In genomic region chr1:54940027-54940426, GRCh38 we compare ENCODE assay signal across 24 cellular contexts. TPM values are rescaled to one million over a fixed set of nuclear protein-coding genes. Genes with fewer than 3 reads are reported as not detected.
A peak's percentile ranks its signal among the peaks of the same experiment; 100 is the strongest.
DNase-seq lines count a peak whose midpoint lies in the region; TF ChIP-seq lines count a peak whose summit lies in the region.
"Had no signal": no experiment of that assay in that cellular context is flagged by ENCODE, and none has a peak within 500 bp of the region (broad histone marks: within the 10 kb centered on the region; RNA-seq: fewer than 3 reads in every experiment).

No MANE protein-coding gene starts in this region.

- peaks cover 18% of the 10 kb centered on the region for H3K4me1 ChIP-seq in adipocyte (ENCODE audit: control insufficient read depth, insufficient read depth, low read length)
- H3K4me1 ChIP-seq in smooth muscle cell (ENCODE audit: low read depth): peaks cover 13% of the 10 kb centered on the region
- H3K4me1 ChIP-seq: HAP-1 had no signal

- no peaks in the 10 kb centered on the region for H4K20me1 ChIP-seq in smooth muscle cell (ENCODE audit: low read depth)

- H3F3A ChIP-seq in smooth muscle cell (ENCODE audit: low read depth): peaks cover 4% of the 10 kb centered on the region

- no peak overlapping the region for H3K27ac ChIP-seq in smooth muscle cell (ENCODE audit: low read depth)
- H3K27ac ChIP-seq: cardiac muscle cell, dorsolateral prefrontal cortex, epithelial cell of prostate, gastroesophageal sphincter had no signal

- H2AFZ ChIP-seq in smooth muscle cell (ENCODE audit: low read depth): no peak overlapping the region

- H3K27me3 ChIP-seq in adipocyte (replicated peaks; ENCODE audit: control insufficient read depth, insufficient read depth, low read length): peaks cover 3% of the 10 kb centered on the region
- H3K27me3 ChIP-seq in smooth muscle cell (ENCODE audit: low read depth): no peaks in the 10 kb centered on the region
- H3K27me3 ChIP-seq: cardiac muscle cell had no signal

- H3K4me2 ChIP-seq in smooth muscle cell: no peak overlapping the region

- H3K79me2 ChIP-seq in smooth muscle cell (ENCODE audit: low read depth): no peaks in the 10 kb centered on the region

- no peak for TF ChIP-seq CTCF in smooth muscle cell (IDR thresholded peaks at IDR 0.05; ENCODE audit: borderline replicate concordance, insufficient read depth, poor library complexity, severe bottlenecking)

- H3K9ac ChIP-seq in adipocyte (ENCODE audit: low read length) (no peak overlapping the region), smooth muscle cell (ENCODE audit: low read depth) (no peak overlapping the region)

- H3K36me3 ChIP-seq in adipocyte (ENCODE audit: control insufficient read depth, insufficient read depth, low read length, severe bottlenecking): no peaks in the 10 kb centered on the region
- H3K36me3 ChIP-seq in smooth muscle cell (ENCODE audit: low read depth): no peaks in the 10 kb centered on the region
- H3K36me3 ChIP-seq: cardiac muscle cell, gastroesophageal sphincter, HAP-1 had no signal

- no peak overlapping the region for H3K4me3 ChIP-seq in adipocyte (ENCODE audit: low read length)
- H3K4me3 ChIP-seq in smooth muscle cell: no peak overlapping the region
- H3K4me3 ChIP-seq: cardiac muscle cell, dorsolateral prefrontal cortex, gastroesophageal sphincter, HAP-1 had no signal

- H3K9me3 ChIP-seq in adipocyte (ENCODE audit: control insufficient read depth, low read length) (no peaks in the 10 kb centered on the region), smooth muscle cell (replicated peaks; ENCODE audit: low read depth) (no peaks in the 10 kb centered on the region)
- H3K9me3 ChIP-seq: gastroesophageal sphincter had no signal

- DNase-seq in HCEC 1CT (peak; percentile 55), adipocyte (ENCODE audit: low read depth) (peak; percentile 24), foreskin melanocyte (peak; percentile 35), renal cortical epithelial cell (ENCODE audit: low read depth) (peak; percentile 62), ureter (ENCODE audit: low spot score) (no peak), smooth muscle cell (lab: John Stamatoyannopoulos, UW; ENCODE audit: unreplicated experiment) (no peak), islet precursor cell (no peak), T-helper 2 cell (no peak)
- DNase-seq: activated CD4-positive, alpha-beta T cell treated with anti-CD3 and anti-CD28 coated beads, Interleukin-2, amount 10 ng/mL, durations not matched to agents 24 days and 14 days; DND-41; dorsolateral prefrontal cortex; mesenchymal stem cell; NCI-H1417; NCI-H2171; NCI-H69; stimulated activated CD4-positive, alpha-beta T cell treated with anti-CD3 and anti-CD28 coated beads, Interleukin-4, amount 100 ng/mL, for 24 hours; trophoblast cell had no signal

RNA-seq across cellular contexts. Expression of gene TMEM61, which starts 40.4 kb away (rescaled TPM):
- total RNA-seq in renal cortical epithelial cell (0.35 TPM in 1 of 2 replicates, not detected in the other), ureter (1.4 TPM), smooth muscle cell (0.13 and 0.18 TPM in 2 replicates)
- 0.44 and 0.86 TPM in 2 replicates for polyA plus RNA-seq in smooth muscle cell
- total RNA-seq: activated CD4-positive, alpha-beta T cell treated with anti-CD3 and anti-CD28 coated beads, Interleukin-2, amount 10 ng/mL, durations not matched to agents 24 days and 14 days; cardiac muscle cell; natural killer cell treated with Interleukin-12 subunit alpha and Interleukin-12 subunit beta and Interleukin-15 and Interleukin-18, amount 100 ng/mL, for 72 hours had no signal
- polyA plus RNA-seq: cardiac muscle cell had no signal

RNA-seq across cellular contexts. Expression of gene DHCR24, which starts 53.0 kb away (rescaled TPM):
- total RNA-seq in renal cortical epithelial cell: 383 and 608 TPM in 2 replicates
- total RNA-seq in ureter: 190 TPM
- 47.2 and 54.7 TPM in 2 replicates for total RNA-seq in smooth muscle cell
- polyA plus RNA-seq in smooth muscle cell: 53.5 and 64.2 TPM in 2 replicates

RNA-seq across cellular contexts. Expression of gene BSND, which starts 58.7 kb away (rescaled TPM):
- total RNA-seq in renal cortical epithelial cell (0.45 TPM in 1 of 2 replicates, not detected in the other), ureter (not detected), smooth muscle cell (not detected in 2 replicates)
- polyA plus RNA-seq in smooth muscle cell: not detected in 2 replicates
- total RNA-seq: activated CD4-positive, alpha-beta T cell treated with anti-CD3 and anti-CD28 coated beads, Interleukin-2, amount 10 ng/mL, durations not matched to agents 24 days and 14 days; cardiac muscle cell; gastroesophageal sphincter; kidney epithelial cell; natural killer cell treated with Interleukin-12 subunit alpha and Interleukin-12 subunit beta and Interleukin-15 and Interleukin-18, amount 100 ng/mL, for 72 hours; progenitor cell of endocrine pancreas had no signal
- polyA plus RNA-seq: cardiac muscle cell had no signal

Comparison
In these comparisons a context has a peak if more than half of its experiments do, and no peak if none do; other contexts are left out.
1. DNase-seq: peak in HCEC 1CT (single experiment), adipocyte (single experiment), foreskin melanocyte (single experiment) and renal cortical epithelial cell (single experiment); none in ureter (single experiment), smooth muscle cell (single experiment), islet precursor cell (single experiment) and T-helper 2 cell (0 of 5).